In the genomic region with DNA sequence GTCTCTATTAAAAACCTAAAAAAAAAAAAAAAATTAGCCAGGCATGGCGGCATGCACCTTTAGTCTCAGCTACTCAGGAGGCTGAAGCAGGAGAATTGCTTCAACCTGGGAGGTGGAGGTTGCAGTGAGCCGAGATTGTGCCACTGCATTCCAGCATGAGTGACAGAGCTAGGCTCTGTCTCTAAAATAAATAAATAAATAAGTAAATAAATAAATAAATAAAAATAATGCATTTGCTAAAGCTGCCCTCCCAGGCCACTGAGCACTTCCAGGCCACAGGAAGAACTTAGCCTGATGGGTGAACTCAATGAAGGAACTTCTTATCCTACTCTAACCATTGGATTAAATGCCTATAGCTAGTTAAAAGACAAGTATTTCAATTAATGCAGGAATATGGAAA, we compare ENCODE assay signal across 7 cellular contexts.
"Had no signal": no experiment of that assay in that cellular context is flagged by ENCODE, and none has a peak within 500 bp of the region (broad histone marks: within the 10 kb centered on the region; RNA-seq: fewer than 3 reads in every experiment).

No MANE protein-coding gene starts in this region.

- DNase-seq: IMR-90, KBM-7, KG1 had no signal

- H3K27ac ChIP-seq: HL-60 had no signal

- FAIRE-seq: HepG2, HTR-8/SVneo, K562 had no signal

- H3K4me3 ChIP-seq: K562 had no signal

- ATAC-seq: HepG2, K562 had no signal
